In the genomic region with DNA sequence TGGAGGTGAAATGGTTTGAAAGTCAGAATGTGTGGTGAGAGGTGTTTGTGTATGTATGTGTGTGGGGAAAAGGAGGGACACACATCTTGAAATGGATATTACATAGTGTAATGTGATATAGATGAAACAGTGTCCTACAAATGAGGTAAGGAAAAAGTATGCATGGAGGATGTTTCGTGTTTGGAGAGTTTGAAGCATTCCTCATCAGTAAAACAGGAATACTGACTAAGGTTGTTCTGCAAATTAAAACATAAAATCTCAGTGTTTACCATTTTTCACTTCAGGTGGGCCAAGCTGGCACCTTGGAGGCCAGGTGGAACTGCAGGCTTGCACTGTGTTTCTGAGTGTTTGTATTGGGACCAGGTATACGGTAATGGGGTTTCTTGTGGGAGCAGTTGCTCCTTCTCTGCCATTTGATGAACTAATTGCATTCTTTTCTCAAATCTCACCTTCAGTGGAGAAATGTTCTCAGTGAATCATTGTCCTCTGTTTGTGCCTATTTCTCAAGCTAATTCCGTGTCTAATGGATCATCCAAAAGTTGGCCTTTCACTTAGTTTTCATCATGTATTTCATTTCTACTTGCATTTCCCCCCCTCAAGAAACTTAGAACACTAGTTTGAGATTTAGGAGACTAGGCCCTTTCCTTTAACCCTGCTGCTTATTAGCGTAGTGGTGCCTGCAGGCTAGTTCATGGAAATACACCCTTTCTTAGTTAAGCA, we compare ENCODE assay signal across 1 cellular context.
TF ChIP-seq lines count a peak whose summit lies in the region.

No MANE protein-coding gene starts in this region.

TF ChIP-seq in SK-N-SH treated with all-trans-retinoic acid at 6 μM for 48 hours, 23 proteins besides CTCF, POLR2A, EP300 and RAD21:
- TF ChIP-seq ZNF8 (CRISPR knock-in tag; IDR thresholded peaks at IDR 0.05) (no peak), ZC3H10 (CRISPR knock-in tag; IDR thresholded peaks at IDR 0.05) (no peak), TOX (CRISPR knock-in tag; IDR thresholded peaks at IDR 0.05; ENCODE audit: borderline replicate concordance) (no peak), ZNF70 (CRISPR knock-in tag; IDR thresholded peaks at IDR 0.05) (0 out of 2 replicates have a peak, but pooled peaks have one; percentile 25)
